In genomic region chr7:156608176-156608478, GRCh38 we compare ENCODE assay signal across 11 cellular contexts. TPM values are rescaled to one million over a fixed set of nuclear protein-coding genes. Genes with fewer than 3 reads are reported as not detected.
DNase-seq lines count a peak whose midpoint lies in the region; ATAC-seq and TF ChIP-seq lines count a peak whose summit lies in the region.
"Had no signal": no experiment of that assay in that cellular context is flagged by ENCODE, and none has a peak within 500 bp of the region (broad histone marks: within the 10 kb centered on the region; RNA-seq: fewer than 3 reads in every experiment).

No MANE protein-coding gene starts in this region.

- intact Hi-C loops in activated T-helper 2 cell treated with anti-CD3 and anti-CD28 coated beads, Interferon-gamma antibody, Interleukin-2, Interleukin-4, amounts not matched to agents 10 μg/mL and 5 μg/mL and 100 μg/mL, durations not matched to agents 14 hours and 24 hours and 36 hours (cut with micrococcal nuclease): no loop called here

- H3K36me3 ChIP-seq in right atrium auricular region (no peaks in the 10 kb centered on the region), skeletal muscle tissue (ENCODE audit: control insufficient read depth in 3 of 3, insufficient read depth in 3 of 3, low read length in 3 of 3) (no peaks in the 10 kb centered on the region)

- TF ChIP-seq CTCF in right atrium auricular region (IDR thresholded peaks at IDR 0.05): no peak

- no peak overlapping the region for H3K9ac ChIP-seq in skeletal muscle tissue (ENCODE audit: low read depth in 1 of 3, low read length in 3 of 3)

- no peak overlapping the region for H3K27ac Mint-ChIP-seq in activated T-helper 2 cell treated with anti-CD3 and anti-CD28 coated beads, Interferon-gamma antibody, Interleukin-2, Interleukin-4, amounts not matched to agents 10 μg/mL and 5 μg/mL and 100 μg/mL, durations not matched to agents 14 hours and 24 hours and 36 hours
- H3K27ac Mint-ChIP-seq: T-helper 1 cell treated with Interleukin-12 subunit alpha and Interleukin-12 subunit beta and Interleukin-4 antibody, amounts not matched to agents 30 μg/mL and 1 μg/mL, for 36 hours had no signal

- H3K4me3 ChIP-seq in right atrium auricular region (peak overlapping the region; percentile 11 to 46), skeletal muscle tissue (ENCODE audit: low read length in 3 of 3) (peak overlapping the region; percentile 10 to 46 (median 41))

- H3K9me3 ChIP-seq in right atrium auricular region (no peaks in the 10 kb centered on the region), skeletal muscle tissue (ENCODE audit: control insufficient read depth in 3 of 3, low read length in 3 of 3) (no peaks in the 10 kb centered on the region)

- H3K27me3 Mint-ChIP-seq in activated T-helper 2 cell treated with anti-CD3 and anti-CD28 coated beads, Interferon-gamma antibody, Interleukin-2, Interleukin-4, amounts not matched to agents 10 μg/mL and 5 μg/mL and 100 μg/mL, durations not matched to agents 14 hours and 24 hours and 36 hours (ENCODE audit: low read depth): peaks cover 31% of the 10 kb centered on the region

- ATAC-seq in GM21360 (IDR thresholded peaks at IDR 0.05; ENCODE audit: unreplicated experiment) (no peak), GM21619 (IDR thresholded peaks at IDR 0.05; ENCODE audit: unreplicated experiment) (no peak), GM18511 (IDR thresholded peaks at IDR 0.05; ENCODE audit: unreplicated experiment) (no peak)

- H3K27ac ChIP-seq in right atrium auricular region (no peak overlapping the region), skeletal muscle tissue (ENCODE audit: low read depth, low read length) (no peak overlapping the region)

- peaks cover 0 to 11% of the 10 kb centered on the region in 2 donors for H3K4me1 ChIP-seq in right atrium auricular region
- H3K4me1 ChIP-seq in skeletal muscle tissue (ENCODE audit: control insufficient read depth in 3 of 3, insufficient read depth in 3 of 3, low read length in 3 of 3): peaks cover 0 to 3% (median 0%) of the 10 kb centered on the region in 3 donors

- H3K4me1 Mint-ChIP-seq in activated T-helper 2 cell treated with anti-CD3 and anti-CD28 coated beads, Interferon-gamma antibody, Interleukin-2, Interleukin-4, amounts not matched to agents 10 μg/mL and 5 μg/mL and 100 μg/mL, durations not matched to agents 14 hours and 24 hours and 36 hours (ENCODE audit: low read depth): peaks cover 22% of the 10 kb centered on the region

- H3K4me3 Mint-ChIP-seq in activated T-helper 2 cell treated with anti-CD3 and anti-CD28 coated beads, Interferon-gamma antibody, Interleukin-2, Interleukin-4, amounts not matched to agents 10 μg/mL and 5 μg/mL and 100 μg/mL, durations not matched to agents 14 hours and 24 hours and 36 hours (ENCODE audit: low read depth): peak overlapping the region; percentile 37
- H3K4me3 Mint-ChIP-seq: T-helper 1 cell treated with Interleukin-12 subunit alpha and Interleukin-12 subunit beta and Interleukin-4 antibody, amounts not matched to agents 30 μg/mL and 1 μg/mL, for 36 hours had no signal

- DNase-seq in D341Med (ENCODE audit: low spot score) (peak; percentile 40), right atrium auricular region (ENCODE audit: low spot score) (no peak), germinal center (ENCODE audit: low spot score) (no peak)
- DNase-seq in activated T-helper 2 cell treated with anti-CD3 and anti-CD28 coated beads, Interferon-gamma antibody, Interleukin-2, Interleukin-4, amounts not matched to agents 10 μg/mL and 5 μg/mL and 100 μg/mL, durations not matched to agents 14 hours and 24 hours and 36 hours (ENCODE audit: low spot score): no peak
- DNase-seq: activated naive CD4-positive, alpha-beta T cell treated with anti-CD3 and anti-CD28 coated beads, Interleukin-2, amount 50 U/mL, for 16 hours; Kasumi-1 had no signal

- H3K27me3 ChIP-seq in right atrium auricular region (peaks cover 5 to 7% of the 10 kb centered on the region in 2 donors), skeletal muscle tissue (ENCODE audit: control insufficient read depth in 3 of 3, insufficient read depth in 3 of 3, low read length in 3 of 3) (peaks cover 6 to 13% (median 9%) of the 10 kb centered on the region in 3 donors)

- peaks cover under 1% of the 10 kb centered on the region for H3K36me3 Mint-ChIP-seq in activated T-helper 2 cell treated with anti-CD3 and anti-CD28 coated beads, Interferon-gamma antibody, Interleukin-2, Interleukin-4, amounts not matched to agents 10 μg/mL and 5 μg/mL and 100 μg/mL, durations not matched to agents 14 hours and 24 hours and 36 hours (ENCODE audit: low read depth)

- no peaks in the 10 kb centered on the region for H3K9me3 Mint-ChIP-seq in activated T-helper 2 cell treated with anti-CD3 and anti-CD28 coated beads, Interferon-gamma antibody, Interleukin-2, Interleukin-4, amounts not matched to agents 10 μg/mL and 5 μg/mL and 100 μg/mL, durations not matched to agents 14 hours and 24 hours and 36 hours
- H3K9me3 Mint-ChIP-seq: T-helper 1 cell treated with Interleukin-12 subunit alpha and Interleukin-12 subunit beta and Interleukin-4 antibody, amounts not matched to agents 30 μg/mL and 1 μg/mL, for 36 hours had no signal

RNA-seq across cellular contexts. Expression of gene RNF32, which starts 32.4 kb away (rescaled TPM):
- 2.9 and 3.4 TPM in 2 replicates for total RNA-seq in activated T-helper 2 cell treated with anti-CD3 and anti-CD28 coated beads, Interferon-gamma antibody, Interleukin-2, Interleukin-4, amounts not matched to agents 10 μg/mL and 5 μg/mL and 100 μg/mL, durations not matched to agents 14 hours and 24 hours and 36 hours
- total RNA-seq in right atrium auricular region (under 1 TPM in 1 of 2 donors, not detected in 1; 0.79 TPM), skeletal muscle tissue (0.52 TPM)
